ENCODE assay signal across 1 cellular context in the genomic region with DNA sequence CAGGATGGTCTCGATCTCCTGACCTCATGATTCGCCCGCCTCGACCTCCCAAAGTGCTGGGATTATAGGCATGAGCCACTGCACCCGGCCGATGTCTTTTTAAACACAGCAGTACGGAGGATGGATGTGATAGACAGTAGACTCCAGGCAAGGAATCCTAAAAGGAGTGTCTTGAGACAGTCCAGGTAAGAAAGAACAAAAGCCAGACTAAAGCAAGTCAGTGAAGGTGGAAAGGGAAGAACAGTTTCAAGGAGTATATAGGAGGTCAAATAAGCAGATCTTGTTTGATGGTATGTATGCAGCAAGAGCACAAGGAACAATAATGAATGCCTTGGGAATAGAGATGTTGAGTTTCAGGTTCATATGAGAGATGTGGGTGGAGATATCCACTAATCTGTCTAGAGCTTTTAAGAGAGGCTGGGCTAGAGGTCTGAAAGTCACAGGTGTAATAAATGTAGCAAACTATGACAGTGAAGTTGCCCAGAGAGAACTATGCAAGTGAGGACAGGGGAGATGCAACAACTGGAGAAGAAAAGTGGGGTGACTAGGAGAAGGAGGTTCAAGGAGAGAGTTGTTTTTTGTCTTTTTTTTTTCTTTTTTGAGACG.
TF ChIP-seq lines count a peak whose summit lies in the region.

No MANE protein-coding gene starts in this region.

TF ChIP-seq in HEK293, 187 proteins besides CTCF, POLR2A, EP300 and RAD21:
- TF ChIP-seq PRDM1 (tag by site-specific recombination; IDR thresholded peaks at IDR 0.05), result 0 out of 2 replicates have a peak, but pooled peaks have one; percentile 9
- TF ChIP-seq, protein P1, sequence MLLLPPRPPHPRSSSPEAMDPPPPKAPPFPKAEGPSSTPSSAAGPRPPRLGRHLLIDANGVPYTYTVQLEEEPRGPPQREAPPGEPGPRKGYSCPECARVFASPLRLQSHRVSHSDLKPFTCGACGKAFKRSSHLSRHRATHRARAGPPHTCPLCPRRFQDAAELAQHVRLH (tag by site-specific recombination; IDR thresholded peaks at IDR 0.05), result no peak
